1 cellular context compared by ENCODE assay signal in genomic region chr9:104900324-104900723, GRCh38.
A peak's percentile ranks its signal among the peaks of the same experiment; 100 is the strongest.
TF ChIP-seq lines count a peak whose summit lies in the region.

No MANE protein-coding gene starts in this region.

TF ChIP-seq in HepG2, 621 proteins besides CTCF, POLR2A, EP300 and RAD21 (continued from another document):
- TF ChIP-seq ZNF550 (CRISPR knock-in tag; IDR thresholded peaks at IDR 0.05; ENCODE audit: borderline replicate concordance): no peak
- TF ChIP-seq NR2F1 (CRISPR knock-in tag; IDR thresholded peaks at IDR 0.05): no peak
- no peak for TF ChIP-seq ZNF124 (CRISPR knock-in tag; IDR thresholded peaks at IDR 0.05)
- no peak for TF ChIP-seq ZMYM4 (CRISPR knock-in tag; IDR thresholded peaks at IDR 0.05)
- TF ChIP-seq ZNF790 (CRISPR knock-in tag; IDR thresholded peaks at IDR 0.05; ENCODE audit: borderline replicate concordance): peak; percentile 65; the same call in 1 of the 2 replicates
- TF ChIP-seq ARNTL (CRISPR knock-in tag; IDR thresholded peaks at IDR 0.05): 0 out of 2 replicates have a peak, but pooled peaks have one; percentile 11
- 0 out of 2 replicates have a peak, but pooled peaks have one; percentile 32 for TF ChIP-seq SRY (CRISPR knock-in tag; IDR thresholded peaks at IDR 0.05)
